9 cellular contexts compared by ENCODE assay signal in the genomic region with DNA sequence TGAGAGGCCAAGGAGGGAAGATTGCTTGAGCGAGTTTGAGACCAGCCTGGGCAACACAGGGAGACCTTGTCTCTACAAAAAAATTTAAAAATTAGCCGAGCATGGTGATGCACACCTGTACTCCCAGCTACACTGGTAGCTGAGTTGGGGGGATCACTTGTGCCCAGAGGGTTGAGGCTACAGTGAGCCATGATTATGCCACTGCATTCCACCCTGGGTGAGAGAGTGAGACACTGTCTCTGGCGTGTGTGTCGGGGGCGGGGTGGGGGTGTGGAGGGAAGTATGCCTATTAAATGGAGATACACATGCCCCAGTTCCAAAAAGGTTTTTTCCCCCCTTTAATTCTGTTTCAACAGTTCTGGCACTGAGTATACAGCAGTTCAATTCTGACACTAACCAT.
"Had no signal": no experiment of that assay in that cellular context is flagged by ENCODE, and none has a peak within 500 bp of the region (broad histone marks: within the 10 kb centered on the region; RNA-seq: fewer than 3 reads in every experiment).

No MANE protein-coding gene starts in this region.

- H3K4me3 ChIP-seq: HAP-1 had no signal

- H3K9me3 Mint-ChIP-seq: HFFc6 had no signal

- H3K27ac Mint-ChIP-seq: HFFc6, IgD-negative memory B cell had no signal

- H3K36me3 ChIP-seq: HAP-1 had no signal

- ATAC-seq: HCT116, HepG2 had no signal

- H3K4me1 Mint-ChIP-seq: IgD-negative memory B cell had no signal

- H3K4me3 Mint-ChIP-seq: HFFc6, IgD-negative memory B cell had no signal

- DNase-seq: GOT3, H7, HFFc6, KBM-7 had no signal

- H3K4me1 ChIP-seq: HAP-1 had no signal

- H3K27ac ChIP-seq: HL-60 had no signal

- H3K9me3 ChIP-seq: HAP-1 had no signal
